ENCODE assay signal across 7 cellular contexts in the genomic region with DNA sequence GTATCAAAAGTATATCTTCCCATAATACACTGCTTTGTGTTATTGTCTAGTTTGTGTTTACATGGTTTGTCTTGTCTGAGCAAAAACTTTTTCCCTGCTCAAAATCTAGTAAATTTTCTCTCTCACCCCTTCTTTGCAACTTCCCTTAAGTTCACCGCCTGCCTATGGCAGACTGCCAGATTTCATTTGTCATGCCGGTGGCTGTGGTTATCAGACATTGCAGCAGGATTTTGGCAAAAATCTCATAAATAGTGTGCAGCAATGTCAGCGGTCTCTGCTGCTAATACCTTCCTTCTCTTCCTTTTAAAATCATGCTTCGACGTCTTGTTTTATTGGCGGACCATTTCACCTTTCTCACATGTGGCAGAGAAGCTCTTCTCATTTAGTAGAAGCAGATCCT. TPM values are rescaled to one million over a fixed set of nuclear protein-coding genes. Genes with fewer than 3 reads are reported as not detected.
DNase-seq lines count a peak whose midpoint lies in the region; ATAC-seq and TF ChIP-seq lines count a peak whose summit lies in the region.

No MANE protein-coding gene starts in this region.

- TF ChIP-seq POLR2A in esophagus muscularis mucosa (IDR thresholded peaks at IDR 0.05; ENCODE audit: low read depth) = no peak

- H3K4me1 Mint-ChIP-seq in HFFc6 (ENCODE audit: low read depth) = peaks cover 14% of the 10 kb centered on the region

- H3K4me3 Mint-ChIP-seq in HFFc6 = peak overlapping the region; percentile 2

- DNase-seq in HFFc6 (peak; percentile 84), RPMI8226 (peak; percentile 89), fibroblast of the aortic adventitia (ENCODE audit: low read depth) (peak; percentile 96), smooth muscle cell (lab: John Stamatoyannopoulos, UW; ENCODE audit: unreplicated experiment) (peak; percentile 4), esophagus muscularis mucosa (ENCODE audit: extremely low spot score) (no peak), NCI-H345 treated with DMSO at 0.1 percent for 48 hours (lab: John Stamatoyannopoulos, UW; ENCODE audit: unreplicated experiment) (no peak)

- no peak for TF ChIP-seq EP300 in esophagus muscularis mucosa (IDR thresholded peaks at IDR 0.05)

- no peak for ATAC-seq in HG02623 (IDR thresholded peaks at IDR 0.05; ENCODE audit: unreplicated experiment)

- TF ChIP-seq CTCF in HFFc6 (IDR thresholded peaks at IDR 0.05) = no peak
- TF ChIP-seq CTCF in fibroblast of the aortic adventitia (IDR thresholded peaks at IDR 0.05; ENCODE audit: insufficient read depth, low read length) = no peak
- TF ChIP-seq CTCF in smooth muscle cell (IDR thresholded peaks at IDR 0.05; ENCODE audit: borderline replicate concordance, insufficient read depth, poor library complexity, severe bottlenecking) = no peak
- no peak for TF ChIP-seq CTCF in esophagus muscularis mucosa (IDR thresholded peaks at IDR 0.05)

- 20% methylated on average over 6 of the region's 6 CpGs for WGBS in smooth muscle cell (ENCODE audit: low lambda C conversion rate)
- 18% methylated on average over 6 of the region's 6 CpGs for WGBS in esophagus muscularis mucosa

- H3K36me3 Mint-ChIP-seq in HFFc6 (ENCODE audit: low read depth) = no peaks in the 10 kb centered on the region

- H3K9me3 ChIP-seq in smooth muscle cell (replicated peaks; ENCODE audit: low read depth) (no peaks in the 10 kb centered on the region), esophagus muscularis mucosa (no peaks in the 10 kb centered on the region)

- no peaks in the 10 kb centered on the region for H3K9me3 Mint-ChIP-seq in HFFc6

- no peak overlapping the region for H3K9ac ChIP-seq in smooth muscle cell (ENCODE audit: low read depth)

- H3K36me3 ChIP-seq in smooth muscle cell (ENCODE audit: low read depth) = no peaks in the 10 kb centered on the region
- H3K36me3 ChIP-seq in esophagus muscularis mucosa = no peaks in the 10 kb centered on the region

- no peaks in the 10 kb centered on the region for H3K27me3 ChIP-seq in smooth muscle cell (ENCODE audit: low read depth)
- no peaks in the 10 kb centered on the region for H3K27me3 ChIP-seq in esophagus muscularis mucosa

- H3K4me2 ChIP-seq in smooth muscle cell = peak overlapping the region; percentile 52

- peaks cover 3% of the 10 kb centered on the region for H3K4me1 ChIP-seq in smooth muscle cell (ENCODE audit: low read depth)
- peaks cover 0 to 32% (median 16%) of the 10 kb centered on the region in 4 donors for H3K4me1 ChIP-seq in esophagus muscularis mucosa

- H3K27ac Mint-ChIP-seq in HFFc6 = no peak overlapping the region

- intact Hi-C loops in esophagus muscularis mucosa (cut with DNase I) = no loop called here

- no peak overlapping the region for H3K4me3 ChIP-seq in fibroblast of the aortic adventitia (ENCODE audit: low read depth, low read length)
- H3K4me3 ChIP-seq in smooth muscle cell = no peak overlapping the region
- H3K4me3 ChIP-seq in esophagus muscularis mucosa = no peak overlapping the region

- peaks cover 7% of the 10 kb centered on the region for H3K27me3 Mint-ChIP-seq in HFFc6 (ENCODE audit: insufficient read depth)

- peak overlapping the region; percentile 76 for H3K27ac ChIP-seq in smooth muscle cell (ENCODE audit: low read depth)
- no peak overlapping the region for H3K27ac ChIP-seq in esophagus muscularis mucosa (replicated peaks in 1 of 4)

- H3K79me2 ChIP-seq in smooth muscle cell (ENCODE audit: low read depth) = no peaks in the 10 kb centered on the region

- H2AFZ ChIP-seq in smooth muscle cell (ENCODE audit: low read depth) = no peak overlapping the region

- no peaks in the 10 kb centered on the region for H3F3A ChIP-seq in smooth muscle cell (ENCODE audit: low read depth)

- H4K20me1 ChIP-seq in smooth muscle cell (ENCODE audit: low read depth) = no peaks in the 10 kb centered on the region

RNA-seq across cellular contexts. Expression of gene TMEM178A, which starts 45.6 kb away (rescaled TPM):
- total RNA-seq in HFFc6 (2021; fragmentation: NEBNext Ultra II Directional; extraction: Animal tissue kit (Norgen Biotek cat#: 25700)) = under 1 TPM; 0.18 to 0.99 (median 0.44) TPM
- total RNA-seq in fibroblast of the aortic adventitia (ENCODE audit: low replicate concordance) (0.36 TPM in 1 of 2 replicates, not detected in the other), smooth muscle cell (14.6 and 19.9 TPM in 2 replicates), esophagus muscularis mucosa (1 to 10 TPM; 1.2 to 5.0 (median 3.6) TPM)
- 16.4 and 22.2 TPM in 2 replicates for polyA plus RNA-seq in smooth muscle cell

Comparison
In these comparisons a context has a peak if more than half of its experiments do, and no peak if none do; other contexts are left out.
1. DNase-seq: peak in HFFc6 (single experiment), RPMI8226 (single experiment), fibroblast of the aortic adventitia (single experiment) and smooth muscle cell (single experiment); none in esophagus muscularis mucosa (single experiment) and NCI-H345 treated with DMSO at 0.1 percent for 48 hours (single experiment).